Comparison of ENCODE assay signal across 8 cellular contexts in genomic region chr7:4631664-4632171, GRCh38. TPM values are rescaled to one million over a fixed set of nuclear protein-coding genes. Genes with fewer than 3 reads are reported as not detected.
A peak's percentile ranks its signal among the peaks of the same experiment; 100 is the strongest.
DNase-seq lines count a peak whose midpoint lies in the region; ATAC-seq and TF ChIP-seq lines count a peak whose summit lies in the region.

No MANE protein-coding gene starts in this region.

- DNase-seq in ELR (ENCODE audit: low read depth) (peak; percentile 87), NCI-H1694 treated with DMSO at 0.1 percent for 48 hours (lab: John Stamatoyannopoulos, UW) (peak; percentile 78), WTC11 (ENCODE audit: low spot score) (peak; percentile 67), head of caudate nucleus (peak; percentile 62 to 93 (median 81)), osteocyte (ENCODE audit: extremely low spot score, unreplicated experiment) (no peak), NCI-H1048 (lab: John Stamatoyannopoulos, UW) (no peak), activated T-cell treated with anti-CD3 and anti-CD28 coated beads for 4 hours (no peak)
- DNase-seq in stimulated activated CD4-positive, alpha-beta T cell treated with anti-CD3 and anti-CD28 coated beads, Interleukin-4, amount 100 ng/mL, for 1 hour, result no peak

- intact Hi-C loops in head of caudate nucleus (cut with DNase I), result no loop called here

- TF ChIP-seq CTCF in WTC11 (IDR thresholded peaks at IDR 0.05) (0 out of 2 replicates have a peak, but pooled peaks have one; percentile 17), osteocyte (IDR thresholded peaks at IDR 0.05) (peak; percentile 86)

- ATAC-seq in WTC11, result peak; percentile 88

- H3K27me3 Mint-ChIP-seq in WTC11 (ENCODE audit: low read depth) (peaks cover 70% of the 10 kb centered on the region), osteocyte (ENCODE audit: unreplicated experiment) (peaks cover 5% of the 10 kb centered on the region)

- H3K27ac Mint-ChIP-seq in WTC11 (no peak overlapping the region), osteocyte (ENCODE audit: unreplicated experiment) (peak overlapping the region; percentile 83)

- no peaks in the 10 kb centered on the region for H3K9me3 Mint-ChIP-seq in WTC11
- H3K9me3 Mint-ChIP-seq in osteocyte (ENCODE audit: unreplicated experiment), result no peaks in the 10 kb centered on the region

- H3K4me1 Mint-ChIP-seq in WTC11 (peaks cover 8% of the 10 kb centered on the region), osteocyte (ENCODE audit: unreplicated experiment) (peaks cover 14% of the 10 kb centered on the region)

- H3K36me3 Mint-ChIP-seq in WTC11, result no peaks in the 10 kb centered on the region
- H3K36me3 Mint-ChIP-seq in osteocyte (ENCODE audit: unreplicated experiment), result no peaks in the 10 kb centered on the region

- CTCF ChIA-PET in WTC11 (lab: Charles Lee), result interaction anchor here (0.7 to 2.6 kb wide), 18 partner anchors 10 to 730 kb away, joined by 3 to 24 read pairs (median 4); no protein-coding TSS in a partner anchor

- POLR2A ChIA-PET in WTC11 (lab: Charles Lee), result interaction anchor here (0.6 kb wide), 1 partner anchor 64 kb away, joined by 3 read pairs; no protein-coding TSS in a partner anchor

- H3K4me3 Mint-ChIP-seq in WTC11, result peak overlapping the region; percentile 60
- peak overlapping the region; percentile 71 for H3K4me3 Mint-ChIP-seq in osteocyte (ENCODE audit: unreplicated experiment)

TF ChIP-seq in WTC11, 78 proteins besides CTCF, POLR2A, EP300 and RAD21 (continues in another document):
- TF ChIP-seq EMX1 (CRISPR knock-in tag; IDR thresholded peaks at IDR 0.05) (no peak), SMAD4 (CRISPR knock-in tag; IDR thresholded peaks at IDR 0.05) (no peak), E2F5 (CRISPR knock-in tag; IDR thresholded peaks at IDR 0.05) (0 out of 2 replicates have a peak, but pooled peaks have one; percentile 27), USF2 (CRISPR knock-in tag; IDR thresholded peaks at IDR 0.05) (peak; percentile 67), NR3C1 (CRISPR knock-in tag; conservative IDR thresholded peaks at IDR 0.05; ENCODE audit: low read depth) (no peak), PRRX2 (CRISPR knock-in tag; IDR thresholded peaks at IDR 0.05) (no peak), RELA (CRISPR knock-in tag; IDR thresholded peaks at IDR 0.05; ENCODE audit: borderline replicate concordance) (no peak), ARID4B (CRISPR knock-in tag; IDR thresholded peaks at IDR 0.05; ENCODE audit: borderline replicate concordance) (no peak), GRHL2 (CRISPR knock-in tag; IDR thresholded peaks at IDR 0.05; ENCODE audit: insufficient replicate concordance, severe bottlenecking) (no peak), SOX15 (CRISPR knock-in tag; IDR thresholded peaks at IDR 0.05) (no peak), USF1 (CRISPR knock-in tag; IDR thresholded peaks at IDR 0.05) (peak; percentile 35; the same call in 1 of the 2 replicates), ZNF281 (CRISPR knock-in tag; IDR thresholded peaks at IDR 0.05) (no peak), PREB (CRISPR knock-in tag; IDR thresholded peaks at IDR 0.05; ENCODE audit: borderline replicate concordance) (no peak), MAX (CRISPR knock-in tag; IDR thresholded peaks at IDR 0.05) (peak; percentile 34; the same call in 1 of the 2 replicates)

RNA-seq across cellular contexts. Expression of gene FOXK1, which starts 50.4 kb away (rescaled TPM):
- 17.1 to 21.9 TPM (median 17.2 TPM) in 3 replicates for total RNA-seq in WTC11 (2021)
- total RNA-seq in osteocyte, result 56.2 and 63.1 TPM in 2 replicates

Comparison
In these comparisons a context has a peak if more than half of its experiments do, and no peak if none do; other contexts are left out.
1. DNase-seq: peak in ELR (single experiment), NCI-H1694 treated with DMSO at 0.1 percent for 48 hours (single experiment), WTC11 (single experiment) and head of caudate nucleus (42 of 42); none in osteocyte (single experiment), NCI-H1048 (single experiment), activated T-cell treated with anti-CD3 and anti-CD28 coated beads for 4 hours (single experiment) and stimulated activated CD4-positive, alpha-beta T cell treated with anti-CD3 and anti-CD28 coated beads, Interleukin-4, amount 100 ng/mL, for 1 hour (single experiment).